In genomic region chr6:150123645-150124044, GRCh38 we compare ENCODE assay signal across 33 cellular contexts. TPM values are rescaled to one million over a fixed set of nuclear protein-coding genes. Genes with fewer than 3 reads are reported as not detected.
"Had no signal": no experiment of that assay in that cellular context is flagged by ENCODE, and none has a peak within 500 bp of the region (broad histone marks: within the 10 kb centered on the region; RNA-seq: fewer than 3 reads in every experiment).

No MANE protein-coding gene starts in this region.

- H3K27ac ChIP-seq: ascending aorta, breast epithelium, cardiac muscle cell, epithelial cell of prostate, esophagus squamous epithelium, gastroesophageal sphincter, heart right ventricle, hepatocyte, VCaP had no signal

- H3K36me3 Mint-ChIP-seq: activated naive CD4-positive, alpha-beta T cell treated with anti-CD3 and anti-CD28 coated beads, Interleukin-2, amount 10 ng/mL, durations not matched to agents 7 days and 5 days; activated naive CD4-positive, alpha-beta T cell treated with anti-CD3 and anti-CD28 coated beads, Interleukin-2, amount 50 U/mL, for 72 hours; activated naive CD8-positive, alpha-beta T cell treated with anti-CD3 and anti-CD28 coated beads, Interleukin-2, amount 10 ng/mL, durations not matched to agents 7 days and 5 days; brain; WTC11 had no signal

- H3K4me3 Mint-ChIP-seq: activated CD4-positive, alpha-beta memory T cell treated with anti-CD3 and anti-CD28 coated beads, Interleukin-2, amount 10 ng/mL, durations not matched to agents 7 days and 5 days; activated CD4-positive, alpha-beta T cell treated with anti-CD3 and anti-CD28 coated beads, Interleukin-2, amount 10 ng/mL, durations not matched to agents 7 days and 5 days; activated naive CD4-positive, alpha-beta T cell treated with anti-CD3 and anti-CD28 coated beads, Interleukin-2, amount 10 ng/mL, durations not matched to agents 7 days and 5 days; activated naive CD8-positive, alpha-beta T cell treated with anti-CD3 and anti-CD28 coated beads, Interleukin-2, amount 10 ng/mL, durations not matched to agents 7 days and 5 days; activated T-cell treated with anti-CD3 and anti-CD28 coated beads, Interleukin-2, amount 50 U/mL, for 4 hours; brain; WTC11 had no signal

- H3K27me3 ChIP-seq: ascending aorta, breast epithelium, hepatocyte had no signal

- H3K4me1 ChIP-seq: ascending aorta, breast epithelium, gastroesophageal sphincter had no signal

- H3K9me3 ChIP-seq: ascending aorta, breast epithelium, esophagus squamous epithelium, gastroesophageal sphincter, heart right ventricle had no signal

- DNase-seq: activated CD4-positive, alpha-beta memory T cell treated with anti-CD3 and anti-CD28 coated beads, Interleukin-2, amount 10 ng/mL, durations not matched to agents 7 days and 5 days; activated CD4-positive, alpha-beta T cell treated with anti-CD3 and anti-CD28 coated beads for 1 hour; activated CD4-positive, alpha-beta T cell treated with anti-CD3 and anti-CD28 coated beads for 4 hours; activated CD4-positive, alpha-beta T cell treated with anti-CD3 and anti-CD28 coated beads, Interleukin-2, amount 10 ng/mL, durations not matched to agents 7 days and 5 days; activated CD4-positive, alpha-beta T cell treated with anti-CD3 and anti-CD28 coated beads, Interleukin-2, amount 50 U/mL, for 4 hours; activated CD8-positive, alpha-beta memory T cell treated with anti-CD3 and anti-CD28 coated beads, Interleukin-2, amount 50 U/mL, for 48 hours; activated gamma-delta T cell; activated naive CD4-positive, alpha-beta T cell; activated naive CD4-positive, alpha-beta T cell treated with anti-CD3 and anti-CD28 coated beads, Interleukin-2, amount 10 ng/mL, durations not matched to agents 7 days and 5 days; activated naive CD8-positive, alpha-beta T cell treated with anti-CD3 and anti-CD28 coated beads, Interleukin-2, amount 10 ng/mL, durations not matched to agents 7 days and 5 days; activated T-cell treated with anti-CD3 and anti-CD28 coated beads for 4 hours; activated T-cell treated with anti-CD3 and anti-CD28 coated beads, Interleukin-2, amount 50 U/mL, for 4 hours; central memory CD4-positive, alpha-beta T cell; cortex of kidney; dermis blood vessel endothelial cell; effector CD8-positive, alpha-beta T cell; esophagus squamous epithelium; foreskin melanocyte; heart right ventricle; T-helper 2 cell had no signal

- H3K4me2 ChIP-seq: hepatocyte had no signal

- H3K4me3 ChIP-seq: ascending aorta, breast epithelium, cardiac muscle cell, esophagus squamous epithelium, gastroesophageal sphincter, heart right ventricle, hepatocyte had no signal

- ATAC-seq: activated naive CD4-positive, alpha-beta T cell treated with anti-CD3 and anti-CD28 coated beads, Interleukin-2, amount 50 U/mL, for 72 hours; activated T-cell treated with anti-CD3 and anti-CD28 coated beads, Interleukin-2, amount 50 U/mL, for 4 hours; gastroesophageal sphincter; heart right ventricle; WTC11 had no signal

- H3K9me3 Mint-ChIP-seq: activated CD4-positive, alpha-beta memory T cell treated with anti-CD3 and anti-CD28 coated beads, Interleukin-2, amount 10 ng/mL, durations not matched to agents 7 days and 5 days; activated CD4-positive, alpha-beta T cell treated with anti-CD3 and anti-CD28 coated beads, Interleukin-2, amount 10 ng/mL, durations not matched to agents 7 days and 5 days; activated naive CD4-positive, alpha-beta T cell treated with anti-CD3 and anti-CD28 coated beads, Interleukin-2, amount 10 ng/mL, durations not matched to agents 7 days and 5 days; activated naive CD4-positive, alpha-beta T cell treated with anti-CD3 and anti-CD28 coated beads, Interleukin-2, amount 50 U/mL, for 72 hours; activated naive CD8-positive, alpha-beta T cell treated with anti-CD3 and anti-CD28 coated beads, Interleukin-2, amount 10 ng/mL, durations not matched to agents 7 days and 5 days; activated T-cell treated with anti-CD3 and anti-CD28 coated beads, Interleukin-2, amount 50 U/mL, for 4 hours; brain; WTC11 had no signal

- H3K36me3 ChIP-seq: ascending aorta, breast epithelium, cardiac muscle cell, esophagus squamous epithelium, gastroesophageal sphincter, heart right ventricle had no signal

- H3K27ac Mint-ChIP-seq: activated CD4-positive, alpha-beta memory T cell treated with anti-CD3 and anti-CD28 coated beads, Interleukin-2, amount 10 ng/mL, durations not matched to agents 7 days and 5 days; activated CD4-positive, alpha-beta T cell treated with anti-CD3 and anti-CD28 coated beads, Interleukin-2, amount 10 ng/mL, durations not matched to agents 7 days and 5 days; activated naive CD4-positive, alpha-beta T cell treated with anti-CD3 and anti-CD28 coated beads, Interleukin-2, amount 10 ng/mL, durations not matched to agents 7 days and 5 days; activated naive CD4-positive, alpha-beta T cell treated with anti-CD3 and anti-CD28 coated beads, Interleukin-2, amount 50 U/mL, for 72 hours; activated naive CD8-positive, alpha-beta T cell treated with anti-CD3 and anti-CD28 coated beads, Interleukin-2, amount 10 ng/mL, durations not matched to agents 7 days and 5 days; brain; WTC11 had no signal

RNA-seq across cellular contexts. Expression of gene PPP1R14C, which starts 19.2 kb away (rescaled TPM):
- total RNA-seq: activated CD4-positive, alpha-beta T cell treated with anti-CD3 and anti-CD28 coated beads, Interleukin-2, amount 10 ng/mL, durations not matched to agents 7 days and 5 days; activated naive CD8-positive, alpha-beta T cell treated with anti-CD3 and anti-CD28 coated beads, Interleukin-2, amount 10 ng/mL, durations not matched to agents 7 days and 5 days; ascending aorta; dermis blood vessel endothelial cell; endothelial cell of umbilical vein; fibroblast of villous mesenchyme; T-helper 1 cell treated with Interleukin-12 subunit alpha and Interleukin-12 subunit beta and Interleukin-4 antibody, amounts not matched to agents 30 ng/mL and 1 ng/mL, for 36 hours had no signal

RNA-seq across cellular contexts. Expression of gene ULBP3, which starts 54.7 kb away (rescaled TPM):
- total RNA-seq: activated naive CD4-positive, alpha-beta T cell treated with anti-CD3 and anti-CD28 coated beads, Interleukin-2, amount 50 U/mL, for 72 hours had no signal
